Comparison of ENCODE assay signal across 24 cellular contexts in the genomic region with DNA sequence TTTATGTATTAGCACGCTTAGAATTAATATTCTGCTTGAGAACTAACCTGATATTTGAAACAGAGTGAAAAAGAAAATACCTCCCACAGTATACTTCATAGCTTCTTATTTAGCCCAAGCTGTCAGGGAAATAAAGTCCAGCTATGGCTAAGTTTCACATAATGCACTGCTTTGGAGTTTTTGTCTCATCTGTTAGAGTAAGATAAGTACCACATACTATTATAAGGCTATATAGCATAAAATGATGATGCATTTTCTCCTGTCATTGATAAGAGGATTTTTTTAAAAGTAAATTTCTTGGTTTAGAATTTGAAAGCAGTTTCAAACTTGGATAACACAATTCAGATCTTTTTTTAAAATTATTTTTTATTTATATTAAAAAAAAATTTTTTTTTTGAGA.
"Had no signal": no experiment of that assay in that cellular context is flagged by ENCODE, and none has a peak within 500 bp of the region (broad histone marks: within the 10 kb centered on the region; RNA-seq: fewer than 3 reads in every experiment).

No MANE protein-coding gene starts in this region.

- H3K4me1 ChIP-seq: pancreas, prostate gland had no signal

- ATAC-seq: naive thymus-derived CD8-positive, alpha-beta T cell; pancreas; right cardiac atrium; sciatic nerve; stimulated activated naive B cell treated with anti-CD40 and anti-IgM and Interleukin-4, amounts not matched to agents 10 μg/mL and 1 μg/mL and 100 μg/mL, for 72 hours; stimulated activated naive CD8-positive, alpha-beta T cell treated with anti-CD3 and anti-CD28 coated beads, Interleukin-15, Interleukin-2, amounts not matched to agents 100 U/mL and 50 U/mL, for 24 hours had no signal

- H3K27me3 ChIP-seq: pancreas, testis, thyroid gland, transverse colon, upper lobe of left lung, vagina had no signal

- H3K27ac ChIP-seq: left ventricle myocardium inferior, pancreas, prostate gland, skin epidermis, stomach, testis, thyroid gland, transverse colon, upper lobe of left lung, vagina had no signal

- DNase-seq: islet precursor cell; left ventricle myocardium inferior; naive thymus-derived CD8-positive, alpha-beta T cell; nucleus accumbens; pancreas; posterior cingulate gyrus; retina; right cardiac atrium; stimulated activated CD4-positive, alpha-beta T cell treated with anti-CD3 and anti-CD28 coated beads, Interleukin-12 subunit alpha, Interleukin-12 subunit beta, amount 100 ng/mL, for 4 hours; stimulated activated CD4-positive, alpha-beta T cell treated with anti-CD3 and anti-CD28 coated beads, Interleukin-15, amount 100 ng/mL, for 24 hours; stimulated activated CD4-positive, alpha-beta T cell treated with anti-CD3 and anti-CD28 coated beads, Interleukin-2, amount 100 ng/mL, for 24 hours; stimulated activated CD4-positive, alpha-beta T cell treated with anti-CD3 and anti-CD28 coated beads, Interleukin-4, amount 100 ng/mL, for 1 hour; stimulated activated naive B cell treated with anti-CD40 and anti-IgM and Interleukin-4, amounts not matched to agents 10 μg/mL and 1 μg/mL and 100 μg/mL, for 72 hours; stimulated activated naive CD8-positive, alpha-beta T cell treated with anti-CD3 and anti-CD28 coated beads, Interleukin-15, Interleukin-2, amounts not matched to agents 100 U/mL and 50 U/mL, for 24 hours; stomach; testis; thyroid gland; transverse colon; upper lobe of left lung had no signal

- H3K36me3 ChIP-seq: left ventricle myocardium inferior, pancreas, prostate gland, stomach, thyroid gland, transverse colon, upper lobe of left lung, vagina had no signal

- H3K4me3 ChIP-seq: left ventricle myocardium inferior, lung, pancreas, prostate gland, skin epidermis, stomach, testis, thyroid gland, transverse colon, upper lobe of left lung, vagina had no signal

- H3K9me3 ChIP-seq: left ventricle myocardium inferior, pancreas, prostate gland, stomach, testis, thyroid gland, transverse colon, upper lobe of left lung, vagina had no signal
